27 cellular contexts compared by ENCODE assay signal in the genomic region with DNA sequence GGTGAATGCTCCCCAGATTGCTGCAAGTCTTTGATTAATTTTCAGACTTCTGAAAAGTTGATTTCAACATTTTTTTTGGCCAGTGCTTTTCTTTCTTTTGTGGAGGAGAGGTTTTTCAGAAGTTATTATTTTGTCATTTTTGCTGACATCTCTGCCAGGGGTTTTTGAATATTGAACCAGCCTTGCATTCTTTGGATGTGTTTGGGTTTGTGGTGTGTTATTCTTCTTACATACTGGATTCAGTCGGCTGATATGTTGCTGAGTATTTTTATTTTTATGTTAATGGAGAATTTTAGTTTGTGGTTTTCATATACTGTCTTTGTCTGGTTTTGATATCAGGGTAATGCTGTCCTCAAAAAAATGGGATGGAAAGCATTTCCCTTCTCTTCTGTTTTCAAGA.
"Had no signal": no experiment of that assay in that cellular context is flagged by ENCODE, and none has a peak within 500 bp of the region (broad histone marks: within the 10 kb centered on the region; RNA-seq: fewer than 3 reads in every experiment).

No MANE protein-coding gene starts in this region.

- H3K9me3 ChIP-seq: colonic mucosa, esophagus muscularis mucosa, heart left ventricle, heart right ventricle had no signal

- H3K27me3 ChIP-seq: colonic mucosa, dorsolateral prefrontal cortex, esophagus squamous epithelium, foreskin keratinocyte, heart left ventricle, heart right ventricle had no signal

- ATAC-seq: effector memory CD8-positive, alpha-beta T cell; esophagus mucosa; foreskin keratinocyte; gastroesophageal sphincter; heart left ventricle; heart right ventricle had no signal

- FAIRE-seq: colon, endometrium, endothelial cell of umbilical vein, frontal cortex had no signal

- DNase-seq: colonic mucosa; cortex of kidney; dermis blood vessel endothelial cell; dorsolateral prefrontal cortex; effector CD4-positive, alpha-beta T cell; effector CD8-positive, alpha-beta T cell; effector memory CD4-positive, alpha-beta T cell; effector memory CD8-positive, alpha-beta T cell; endodermal cell; erythroblast; esophagus squamous epithelium; foreskin fibroblast; foreskin keratinocyte; foreskin melanocyte; glutamatergic neuron; head of caudate nucleus; heart left ventricle; heart right ventricle had no signal

- H3K27ac ChIP-seq: colonic mucosa, coronary artery, dorsolateral prefrontal cortex, epithelial cell of prostate, esophagus muscularis mucosa, esophagus squamous epithelium, foreskin keratinocyte, gastroesophageal sphincter, heart left ventricle, heart right ventricle had no signal

- H3K4me3 ChIP-seq: colonic mucosa, coronary artery, dorsolateral prefrontal cortex, esophagus muscularis mucosa, esophagus squamous epithelium, gastroesophageal sphincter, heart left ventricle, heart right ventricle had no signal

- H3K4me1 ChIP-seq: colonic mucosa, esophagus muscularis mucosa, gastroesophageal sphincter had no signal

- H3K36me3 ChIP-seq: colonic mucosa had no signal
